2 cellular contexts compared by ENCODE assay signal in the genomic region with DNA sequence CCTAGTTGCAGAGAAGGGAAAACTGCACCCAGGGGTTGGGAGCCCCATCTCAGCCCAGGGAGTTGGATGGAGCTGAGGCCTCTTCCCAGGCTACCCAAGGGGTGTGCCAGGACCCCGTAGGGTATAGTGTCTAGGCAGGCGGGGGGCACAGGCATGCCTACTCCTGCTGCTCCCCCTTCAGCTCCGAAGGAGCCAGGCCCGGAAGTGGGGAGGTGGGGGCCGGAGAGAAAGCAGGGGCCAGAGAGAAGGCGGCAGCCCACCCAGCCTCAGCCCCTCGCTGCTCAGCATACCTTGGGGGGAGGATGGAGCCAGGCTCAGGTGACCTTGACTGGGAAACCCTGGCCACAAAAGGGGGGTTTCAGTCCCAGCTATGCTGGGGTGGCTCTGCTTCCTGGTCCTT.
TF ChIP-seq lines count a peak whose summit lies in the region.

No MANE protein-coding gene starts in this region.

TF ChIP-seq in HepG2, 621 proteins besides CTCF, POLR2A, EP300 and RAD21:
- no peak for TF ChIP-seq FLYWCH1 (CRISPR knock-in tag; IDR thresholded peaks at IDR 0.05)
- TF ChIP-seq, protein P1, sequence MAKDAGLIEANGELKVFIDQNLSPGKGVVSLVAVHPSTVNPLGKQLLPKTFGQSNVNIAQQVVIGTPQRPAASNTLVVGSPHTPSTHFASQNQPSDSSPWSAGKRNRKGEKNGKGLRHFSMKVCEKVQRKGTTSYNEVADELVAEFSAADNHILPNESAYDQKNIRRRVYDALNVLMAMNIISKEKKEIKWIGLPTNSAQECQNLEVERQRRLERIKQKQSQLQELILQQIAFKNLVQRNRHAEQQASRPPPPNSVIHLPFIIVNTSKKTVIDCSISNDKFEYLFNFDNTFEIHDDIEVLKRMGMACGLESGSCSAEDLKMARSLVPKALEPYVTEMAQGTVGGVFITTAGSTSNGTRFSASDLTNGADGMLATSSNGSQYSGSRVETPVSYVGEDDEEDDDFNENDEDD (CRISPR knock-in tag; IDR thresholded peaks at IDR 0.05; ENCODE audit: borderline replicate concordance), result no peak
- TF ChIP-seq, protein P2, sequence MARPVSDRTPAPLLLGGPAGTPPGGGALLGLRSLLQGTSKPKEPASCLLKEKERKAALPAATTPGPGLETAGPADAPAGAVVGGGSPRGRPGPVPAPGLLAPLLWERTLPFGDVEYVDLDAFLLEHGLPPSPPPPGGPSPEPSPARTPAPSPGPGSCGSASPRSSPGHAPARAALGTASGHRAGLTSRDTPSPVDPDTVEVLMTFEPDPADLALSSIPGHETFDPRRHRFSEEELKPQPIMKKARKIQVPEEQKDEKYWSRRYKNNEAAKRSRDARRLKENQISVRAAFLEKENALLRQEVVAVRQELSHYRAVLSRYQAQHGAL (CRISPR knock-in tag; IDR thresholded peaks at IDR 0.05; ENCODE audit: not compliant biosample characterization), result no peak
- TF ChIP-seq ZNF446 (CRISPR knock-in tag; IDR thresholded peaks at IDR 0.05), result no peak
- TF ChIP-seq ZNF207 (IDR thresholded peaks at IDR 0.05; ENCODE audit: borderline replicate concordance), result no peak
- TF ChIP-seq ZNF3 (CRISPR knock-in tag; IDR thresholded peaks at IDR 0.05), result no peak
- no peak for TF ChIP-seq CBX1 (IDR thresholded peaks at IDR 0.05; ENCODE audit: low read depth)
- TF ChIP-seq POLR2AphosphoS2 (IDR thresholded peaks at IDR 0.05; ENCODE audit: low read depth, low read length), result no peak
- TF ChIP-seq ZNF605 (CRISPR knock-in tag; IDR thresholded peaks at IDR 0.05), result no peak

TF ChIP-seq in neural cell, 6 proteins besides CTCF, POLR2A, EP300 and RAD21:
- TF ChIP-seq, protein P3, sequence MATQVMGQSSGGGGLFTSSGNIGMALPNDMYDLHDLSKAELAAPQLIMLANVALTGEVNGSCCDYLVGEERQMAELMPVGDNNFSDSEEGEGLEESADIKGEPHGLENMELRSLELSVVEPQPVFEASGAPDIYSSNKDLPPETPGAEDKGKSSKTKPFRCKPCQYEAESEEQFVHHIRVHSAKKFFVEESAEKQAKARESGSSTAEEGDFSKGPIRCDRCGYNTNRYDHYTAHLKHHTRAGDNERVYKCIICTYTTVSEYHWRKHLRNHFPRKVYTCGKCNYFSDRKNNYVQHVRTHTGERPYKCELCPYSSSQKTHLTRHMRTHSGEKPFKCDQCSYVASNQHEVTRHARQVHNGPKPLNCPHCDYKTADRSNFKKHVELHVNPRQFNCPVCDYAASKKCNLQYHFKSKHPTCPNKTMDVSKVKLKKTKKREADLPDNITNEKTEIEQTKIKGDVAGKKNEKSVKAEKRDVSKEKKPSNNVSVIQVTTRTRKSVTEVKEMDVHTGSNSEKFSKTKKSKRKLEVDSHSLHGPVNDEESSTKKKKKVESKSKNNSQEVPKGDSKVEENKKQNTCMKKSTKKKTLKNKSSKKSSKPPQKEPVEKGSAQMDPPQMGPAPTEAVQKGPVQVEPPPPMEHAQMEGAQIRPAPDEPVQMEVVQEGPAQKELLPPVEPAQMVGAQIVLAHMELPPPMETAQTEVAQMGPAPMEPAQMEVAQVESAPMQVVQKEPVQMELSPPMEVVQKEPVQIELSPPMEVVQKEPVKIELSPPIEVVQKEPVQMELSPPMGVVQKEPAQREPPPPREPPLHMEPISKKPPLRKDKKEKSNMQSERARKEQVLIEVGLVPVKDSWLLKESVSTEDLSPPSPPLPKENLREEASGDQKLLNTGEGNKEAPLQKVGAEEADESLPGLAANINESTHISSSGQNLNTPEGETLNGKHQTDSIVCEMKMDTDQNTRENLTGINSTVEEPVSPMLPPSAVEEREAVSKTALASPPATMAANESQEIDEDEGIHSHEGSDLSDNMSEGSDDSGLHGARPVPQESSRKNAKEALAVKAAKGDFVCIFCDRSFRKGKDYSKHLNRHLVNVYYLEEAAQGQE (IDR thresholded peaks at IDR 0.05; ENCODE audit: borderline replicate concordance), result no peak
- TF ChIP-seq EZH2 (IDR thresholded peaks at IDR 0.05; ENCODE audit: borderline replicate concordance, insufficient read depth, low read length, poor library complexity, severe bottlenecking), result no peak
- no peak for TF ChIP-seq SMC3 (conservative IDR thresholded peaks at IDR 0.05; ENCODE audit: poor library complexity)
- TF ChIP-seq TAF1 (IDR thresholded peaks at IDR 0.05; ENCODE audit: low read depth), result no peak
- TF ChIP-seq MXI1 (conservative IDR thresholded peaks at IDR 0.05; ENCODE audit: poor library complexity, severe bottlenecking), result no peak
- no peak for TF ChIP-seq POLR2AphosphoS5 (IDR thresholded peaks at IDR 0.05)
